9 cellular contexts compared by ENCODE assay signal in genomic region chr10:128078136-128078969, GRCh38. TPM values are rescaled to one million over a fixed set of nuclear protein-coding genes. Genes with fewer than 3 reads are reported as not detected.
DNase-seq lines count a peak whose midpoint lies in the region; ATAC-seq, FAIRE-seq and TF ChIP-seq lines count a peak whose summit lies in the region.
"Had no signal": no experiment of that assay in that cellular context is flagged by ENCODE, and none has a peak within 500 bp of the region (broad histone marks: within the 10 kb centered on the region; RNA-seq: fewer than 3 reads in every experiment).

No MANE protein-coding gene starts in this region.

- no peak for TF ChIP-seq POLR2A in GM12878 (IDR thresholded peaks at IDR 0.05; ENCODE audit: low read depth, low read length)

- peak; percentile 86 for TF ChIP-seq CTCF in OCI-LY7 (conservative IDR thresholded peaks at IDR 0.05; ENCODE audit: low read length)
- TF ChIP-seq CTCF in GM12878 (IDR thresholded peaks at IDR 0.05 in 2 of 3, conservative IDR thresholded peaks at IDR 0.05 in 1 of 3; ENCODE audit: control insufficient read depth in 2 of 3, extremely low read depth in 1 of 3, insufficient read depth in 1 of 3, low read depth in 3 of 3, low read length in 3 of 3), result peak; percentile 77 to 89 (median 84)

- ATAC-seq in GM12878 (peak; percentile 95), HG02970 (IDR thresholded peaks at IDR 0.05; ENCODE audit: low FRiP score, unreplicated experiment) (no peak)
- peak; percentile 38 for ATAC-seq in stimulated activated naive CD8-positive, alpha-beta T cell treated with anti-CD3 and anti-CD28 coated beads, Interleukin-15, Interleukin-2, amounts not matched to agents 100 U/mL and 50 U/mL, for 24 hours

- peak; percentile 41 for FAIRE-seq in GM12878 (lab: Jason Lieb, UNC)
- FAIRE-seq: A204.1 had no signal

- peaks cover 13% of the 10 kb centered on the region for H3K36me3 ChIP-seq in OCI-LY7 (ENCODE audit: insufficient read depth, low read length)
- H3K36me3 ChIP-seq in GM12878 (ENCODE audit: control insufficient read depth in 2 of 2, insufficient read depth in 2 of 2, low read length in 1 of 2), result peaks cover 0 to 3% of the 10 kb centered on the region in 2 experiments; a peak in 3 of 4 replicates

- CTCF ChIA-PET in HEK293T (lab: Yijun Ruan, JAX), result interaction anchor here (0.6 to 0.8 kb wide), 5 partner anchors 16 to 133 kb away, joined by 3 to 5 read pairs (median 3); partner anchors contain the start of gene MKI67
- CTCF ChIA-PET in OCI-LY7 (lab: Charles Lee; ENCODE audit: unreplicated experiment), result interaction anchor here (0.6 kb wide), 2 partner anchors 37 to 129 kb away, joined by 3 to 7 read pairs; no protein-coding TSS in a partner anchor
- CTCF ChIA-PET in GM12878 (lab: Yijun Ruan, JAX), result interaction anchor here (0.6 to 1.1 kb wide), 14 partner anchors 9 to 79 kb away, joined by 3 to 8 read pairs (median 3); no protein-coding TSS in a partner anchor

- H3K9ac ChIP-seq in GM12878 (ENCODE audit: control insufficient read depth, insufficient read depth, low read length), result no peak overlapping the region

- RAD21 ChIA-PET in GM12878 (lab: Charles Lee; ENCODE audit: unreplicated experiment), result interaction anchor here (1.0 to 1.9 kb wide), 3 partner anchors 9 to 74 kb away, joined by 3 to 6 read pairs (median 3); no protein-coding TSS in a partner anchor

- H2AFZ ChIP-seq in OCI-LY7 (ENCODE audit: low read length) (no peak overlapping the region), GM12878 (ENCODE audit: control insufficient read depth, low read depth, low read length) (no peak overlapping the region)

- in situ Hi-C loops in GM12878 (cut with MboI), result no loop called here

- SMC1A ChIA-PET in GM12878 (lab: Charles Lee; ENCODE audit: uncharacterized antibody, unreplicated experiment), result interaction anchor here (1.0 kb wide), 3 partner anchors 67 to 73 kb away, joined by 3 to 5 read pairs (median 4); no protein-coding TSS in a partner anchor

- no peaks in the 10 kb centered on the region for H4K20me1 ChIP-seq in OCI-LY7 (ENCODE audit: insufficient read depth, low read length)
- H4K20me1 ChIP-seq in GM12878 (ENCODE audit: control insufficient read depth, insufficient read depth), result no peaks in the 10 kb centered on the region

- intact Hi-C loops in OCI-LY7 (cut with micrococcal nuclease; ENCODE audit: unreplicated experiment), result loop anchor here (1.0 kb wide), 1 partner anchor 72 kb away; no protein-coding TSS in a partner anchor
- intact Hi-C loops in GM12878 (cut with micrococcal nuclease; ENCODE audit: unreplicated experiment), result loop anchor here (1.0 kb wide), 1 partner anchor 72 kb away; no protein-coding TSS in a partner anchor

- TF ChIP-seq RAD21 in GM12878 (IDR thresholded peaks at IDR 0.05; ENCODE audit: insufficient read depth, low read depth, low read length), result peak; percentile 88

- H3K4me1 ChIP-seq in OCI-LY7 (ENCODE audit: insufficient read depth, low read length, poor library complexity, severe bottlenecking), result no peaks in the 10 kb centered on the region
- no peaks in the 10 kb centered on the region for H3K4me1 ChIP-seq in GM12878 (ENCODE audit: control insufficient read depth, insufficient read depth, low read length)

- no peaks in the 10 kb centered on the region for H3K9me2 ChIP-seq in OCI-LY7 (ENCODE audit: insufficient read depth, low read length)

- DNase-seq in DMS 273 (lab: John Stamatoyannopoulos, UW; ENCODE audit: unreplicated experiment) (peak; percentile 68), DMS 273 treated with DMSO at 0.1 percent for 48 hours (lab: John Stamatoyannopoulos, UW) (no peak), HEK293T (ENCODE audit: extremely low spot score) (peak; percentile 80), OCI-LY7 (ENCODE audit: low spot score) (peak; percentile 37), GM12878 (ENCODE audit: low read depth, low spot score) (no peak), islet precursor cell (peak; percentile 75)
- peak; percentile 56 for DNase-seq in stimulated activated naive CD8-positive, alpha-beta T cell treated with anti-CD3 and anti-CD28 coated beads, Interleukin-15, Interleukin-2, amounts not matched to agents 100 U/mL and 50 U/mL, for 24 hours

- no peak overlapping the region for H3K4me2 ChIP-seq in OCI-LY7 (ENCODE audit: low read length)
- no peak overlapping the region for H3K4me2 ChIP-seq in GM12878 (ENCODE audit: control insufficient read depth, insufficient read depth)

- H3K27ac ChIP-seq in OCI-LY7 (ENCODE audit: low read depth, low read length, poor library complexity, severe bottlenecking), result no peak overlapping the region
- no peak overlapping the region for H3K27ac ChIP-seq in GM12878 (ENCODE audit: control insufficient read depth, insufficient read depth)

- H3K4me3 ChIP-seq in OCI-LY7 (ENCODE audit: low read depth, low read length, poor library complexity, severe bottlenecking) (no peak overlapping the region), GM12878 (no peak overlapping the region)

- no peaks in the 10 kb centered on the region for H3K27me3 ChIP-seq in GM12878 (replicated peaks in 1 of 2; ENCODE audit: control insufficient read depth in 2 of 2, insufficient read depth in 2 of 2, low read length in 1 of 2)

- H3K79me2 ChIP-seq in OCI-LY7 (ENCODE audit: insufficient read depth, low read depth, low read length) (no peaks in the 10 kb centered on the region), GM12878 (ENCODE audit: control insufficient read depth, insufficient read depth, low read length) (no peaks in the 10 kb centered on the region)

- no peaks in the 10 kb centered on the region for H3K9me3 ChIP-seq in OCI-LY7 (ENCODE audit: low read length)
- no peaks in the 10 kb centered on the region for H3K9me3 ChIP-seq in GM12878 (replicated peaks; ENCODE audit: control insufficient read depth, insufficient read depth, low read length)

- no peak for TF ChIP-seq EP300 in GM12878 (IDR thresholded peaks at IDR 0.05; ENCODE audit: borderline replicate concordance in 1 of 2, control insufficient read depth in 1 of 2, low read depth in 2 of 2, low read length in 2 of 2)

- 55% methylated on average over 17 of the region's 17 CpGs for WGBS in GM12878 (ENCODE audit: insufficient coverage, insufficient replicate concordance, low lambda C conversion rate, missing lambda C conversion rate)

- POLR2A ChIA-PET in HEK293T (lab: Yijun Ruan, JAX) (no interaction called here), OCI-LY7 (lab: Charles Lee) (no interaction called here), GM12878 (lab: Charles Lee) (no interaction called here)

- BruUV-seq in OCI-LY7 (replicated peaks; lab: Mats Ljungman, UMichigan) (no TSS peak), GM12878 (replicated peaks; lab: Mats Ljungman, UMichigan) (no TSS peak)

TF ChIP-seq in HEK293T, 16 proteins besides CTCF, POLR2A, EP300 and RAD21:
- no peak for TF ChIP-seq SP1 (IDR thresholded peaks at IDR 0.05)
- TF ChIP-seq FOXK2 (IDR thresholded peaks at IDR 0.05), result no peak
- no peak for TF ChIP-seq CTBP1 (IDR thresholded peaks at IDR 0.05; ENCODE audit: borderline replicate concordance)
- TF ChIP-seq NFRKB (IDR thresholded peaks at IDR 0.05), result no peak
TF ChIP-seq in HEK293T: peak in this region for 0.

TF ChIP-seq in GM12878, 131 proteins besides CTCF, POLR2A, EP300 and RAD21 (continues in another document):
- TF ChIP-seq ATF7 (IDR thresholded peaks at IDR 0.05; ENCODE audit: low read depth) (no peak), ZNF274 (IDR thresholded peaks at IDR 0.05; ENCODE audit: insufficient read depth, insufficient read length) (no peak), POLR2AphosphoS5 (IDR thresholded peaks at IDR 0.05; ENCODE audit: low read length) (no peak)

RNA-seq across cellular contexts. Expression of gene MKI67, which starts 47.9 kb away (rescaled TPM):
- 139 and 165 TPM in 2 replicates for total RNA-seq in OCI-LY7 (2014; rRNA removed; shearing (Covaris generic))
- 192 and 217 TPM in 2 replicates for total RNA-seq in OCI-LY7 (2022)
- 83.4 and 83.6 TPM in 2 replicates for total RNA-seq in GM12878 (2013; cell fraction: nucleolus; rRNA removed)
- total RNA-seq in GM12878 (2014; rRNA removed), result 72.0 and 89.6 TPM in 2 replicates
- total RNA-seq in GM12878 (2014; rRNA removed; fragmentation: Illumina TruSeq; extraction: Trizol), result 75.9 and 82.4 TPM in 2 replicates
- 168 and 183 TPM in 2 replicates for total RNA-seq in GM12878 (2021)
- 35.4 TPM for polyA plus RNA-seq in GM12878 (2011; ENCODE audit: low read depth)
- 53.4 and 54.7 TPM in 2 replicates for polyA plus RNA-seq in GM12878 (2011; rRNA removed)
- 49.7 and 61.9 TPM in 2 replicates for polyA plus RNA-seq in GM12878 (2011; cell fraction: cytosol; rRNA removed)
- 147 and 191 TPM in 2 replicates for polyA plus RNA-seq in GM12878 (2011; cell fraction: nucleus; rRNA removed)
- polyA plus RNA-seq in GM12878 (2012), result 44.4 and 49.8 TPM in 2 replicates
- polyA plus RNA-seq in GM12878 (2014; fragmentation: Illumina TruSeq; extraction: Trizol), result 174 and 182 TPM in 2 replicates
- 10 to 100 TPM; 22.3 to 37.5 TPM for polyA plus RNA-seq in GM12878 (2014; fragmentation: Nextera tagmentation; extraction: Ambion mirVana)
- polyA plus RNA-seq in GM12878 (2014; rRNA removed), result 76.3 and 88.9 TPM in 2 replicates
- 100 to 1,000 TPM; 143 to 148 TPM for polyA plus RNA-seq in GM12878 (2016; fragmentation: Nextera tagmentation; extraction: Ambion mirVana)
- 51.4 and 64.0 TPM in 2 replicates for polyA minus RNA-seq in GM12878 (2011; rRNA and poly(A)+ RNA removed)
- 61.1 and 66.3 TPM in 2 replicates for polyA minus RNA-seq in GM12878 (2011; cell fraction: cytosol; rRNA and poly(A)+ RNA removed)
- 61.4 and 96.2 TPM in 2 replicates for polyA minus RNA-seq in GM12878 (2011; cell fraction: nucleus; rRNA and poly(A)+ RNA removed)

Comparison
In these comparisons a context has a peak if more than half of its experiments do, and no peak if none do; other contexts are left out.
1. DNase-seq: peak in DMS 273 (single experiment), HEK293T (single experiment), OCI-LY7 (single experiment), islet precursor cell (single experiment) and stimulated activated naive CD8-positive, alpha-beta T cell treated with anti-CD3 and anti-CD28 coated beads, Interleukin-15, Interleukin-2, amounts not matched to agents 100 U/mL and 50 U/mL, for 24 hours (single experiment); none in DMS 273 treated with DMSO at 0.1 percent for 48 hours (single experiment) and GM12878 (single experiment).